13 cellular contexts compared by ENCODE assay signal in genomic region chr2:181308731-181309130, GRCh38.
DNase-seq lines count a peak whose midpoint lies in the region; ATAC-seq and TF ChIP-seq lines count a peak whose summit lies in the region.
"Had no signal": no experiment of that assay in that cellular context is flagged by ENCODE, and none has a peak within 500 bp of the region (broad histone marks: within the 10 kb centered on the region; RNA-seq: fewer than 3 reads in every experiment).

No MANE protein-coding gene starts in this region.

- DNase-seq in activated naive CD4-positive, alpha-beta T cell treated with anti-CD3 and anti-CD28 coated beads for 36 hours, result no peak
- DNase-seq in activated naive CD4-positive, alpha-beta T cell treated with anti-CD3 and anti-CD28 coated beads, Interleukin-2, amount 50 U/mL, for 16 hours, result no peak
- DNase-seq in Peyer's patch, result no peak
- no peak for DNase-seq in effector memory CD8-positive, alpha-beta T cell
- no peak for DNase-seq in SW 1271 (lab: John Stamatoyannopoulos, UW)
- DNase-seq: activated gamma-delta T cell, cerebellar nuclear complex, mammary epithelial cell, NCI-H2171 had no signal

- H3K27me3 Mint-ChIP-seq in activated naive CD4-positive, alpha-beta T cell treated with anti-CD3 and anti-CD28 coated beads for 36 hours (ENCODE audit: low read depth), result no peaks in the 10 kb centered on the region
- no peaks in the 10 kb centered on the region for H3K27me3 Mint-ChIP-seq in effector memory CD8-positive, alpha-beta T cell

- H3K27me3 ChIP-seq in Peyer's patch (no peaks in the 10 kb centered on the region), thymus (ENCODE audit: control insufficient read depth, insufficient read depth) (no peaks in the 10 kb centered on the region)

- ATAC-seq in effector memory CD8-positive, alpha-beta T cell (replicated peaks), result no peak
- ATAC-seq in GM18909 (IDR thresholded peaks at IDR 0.05; ENCODE audit: poor library complexity, unreplicated experiment), result no peak
- no peak for ATAC-seq in GM21526 (IDR thresholded peaks at IDR 0.05; ENCODE audit: low FRiP score, unreplicated experiment)

- H3K4me3 Mint-ChIP-seq in activated naive CD4-positive, alpha-beta T cell treated with anti-CD3 and anti-CD28 coated beads for 36 hours, result peak overlapping the region; percentile 80
- H3K4me3 Mint-ChIP-seq in effector memory CD8-positive, alpha-beta T cell, result peak overlapping the region; percentile 1 to 92

- CTCF ChIA-PET in activated naive CD4-positive, alpha-beta T cell treated with anti-CD3 and anti-CD28 coated beads for 36 hours (lab: Charles Lee), result interaction anchor here (1.1 to 2.1 kb wide), 5 partner anchors 12 to 204 kb away, joined by 3 to 9 read pairs (median 4); partner anchors contain the start of gene ITGA4

- peaks cover 56% of the 10 kb centered on the region for H3K4me1 Mint-ChIP-seq in activated naive CD4-positive, alpha-beta T cell treated with anti-CD3 and anti-CD28 coated beads for 36 hours (ENCODE audit: low read depth)
- H3K4me1 Mint-ChIP-seq in effector memory CD8-positive, alpha-beta T cell (ENCODE audit: low read depth in 2 of 2), result peaks cover 42 to 82% of the 10 kb centered on the region in 2 donors

- H3K4me1 ChIP-seq in Peyer's patch, result peaks cover 0 to 31% (median 0%) of the 10 kb centered on the region in 4 donors
- peaks cover 32% of the 10 kb centered on the region for H3K4me1 ChIP-seq in thymus (ENCODE audit: control insufficient read depth, insufficient read depth, low read length)

- no peak for TF ChIP-seq CTCF in Peyer's patch (IDR thresholded peaks at IDR 0.05)

- intact Hi-C loops in activated naive CD4-positive, alpha-beta T cell treated with anti-CD3 and anti-CD28 coated beads for 36 hours (cut with micrococcal nuclease), result loop anchor here (1.0 to 10.0 kb wide), 5 partner anchors 130 to 1304 kb away; partner anchors contain the start of genes CWC22, ITPRID2 and UBE2E3

- H3K9me3 ChIP-seq in Peyer's patch (no peaks in the 10 kb centered on the region), thymus (ENCODE audit: control insufficient read depth) (no peaks in the 10 kb centered on the region)

- WGBS in thymus, result 9% methylated on average over 2 of the region's 2 CpGs

- no peaks in the 10 kb centered on the region for H3K36me3 Mint-ChIP-seq in activated naive CD4-positive, alpha-beta T cell treated with anti-CD3 and anti-CD28 coated beads for 36 hours (ENCODE audit: low read depth)
- H3K36me3 Mint-ChIP-seq in effector memory CD8-positive, alpha-beta T cell (ENCODE audit: insufficient read depth), result peaks cover 31% of the 10 kb centered on the region

- peak overlapping the region; percentile 71 to 83 (median 76) for H3K27ac ChIP-seq in Peyer's patch
- peak overlapping the region; percentile 64 for H3K27ac ChIP-seq in thymus (ENCODE audit: low read depth)
- H3K27ac ChIP-seq: VCaP had no signal

- H3K4me3 ChIP-seq in Peyer's patch, result no peak overlapping the region
- H3K4me3 ChIP-seq in thymus (ENCODE audit: low read length), result peak overlapping the region; percentile 2

- H3K27ac Mint-ChIP-seq in activated naive CD4-positive, alpha-beta T cell treated with anti-CD3 and anti-CD28 coated beads for 36 hours, result peak overlapping the region; percentile 91
- peak overlapping the region; percentile 89 to 99 for H3K27ac Mint-ChIP-seq in effector memory CD8-positive, alpha-beta T cell

- no peak for TF ChIP-seq POLR2A in Peyer's patch (IDR thresholded peaks at IDR 0.05)

- H3K36me3 ChIP-seq in Peyer's patch, result no peaks in the 10 kb centered on the region
- no peaks in the 10 kb centered on the region for H3K36me3 ChIP-seq in thymus (ENCODE audit: control insufficient read depth, insufficient read depth)

- H3K9me3 Mint-ChIP-seq in activated naive CD4-positive, alpha-beta T cell treated with anti-CD3 and anti-CD28 coated beads for 36 hours, result no peaks in the 10 kb centered on the region
- H3K9me3 Mint-ChIP-seq in effector memory CD8-positive, alpha-beta T cell, result no peaks in the 10 kb centered on the region
